1 cellular context compared by ENCODE assay signal in the genomic region with DNA sequence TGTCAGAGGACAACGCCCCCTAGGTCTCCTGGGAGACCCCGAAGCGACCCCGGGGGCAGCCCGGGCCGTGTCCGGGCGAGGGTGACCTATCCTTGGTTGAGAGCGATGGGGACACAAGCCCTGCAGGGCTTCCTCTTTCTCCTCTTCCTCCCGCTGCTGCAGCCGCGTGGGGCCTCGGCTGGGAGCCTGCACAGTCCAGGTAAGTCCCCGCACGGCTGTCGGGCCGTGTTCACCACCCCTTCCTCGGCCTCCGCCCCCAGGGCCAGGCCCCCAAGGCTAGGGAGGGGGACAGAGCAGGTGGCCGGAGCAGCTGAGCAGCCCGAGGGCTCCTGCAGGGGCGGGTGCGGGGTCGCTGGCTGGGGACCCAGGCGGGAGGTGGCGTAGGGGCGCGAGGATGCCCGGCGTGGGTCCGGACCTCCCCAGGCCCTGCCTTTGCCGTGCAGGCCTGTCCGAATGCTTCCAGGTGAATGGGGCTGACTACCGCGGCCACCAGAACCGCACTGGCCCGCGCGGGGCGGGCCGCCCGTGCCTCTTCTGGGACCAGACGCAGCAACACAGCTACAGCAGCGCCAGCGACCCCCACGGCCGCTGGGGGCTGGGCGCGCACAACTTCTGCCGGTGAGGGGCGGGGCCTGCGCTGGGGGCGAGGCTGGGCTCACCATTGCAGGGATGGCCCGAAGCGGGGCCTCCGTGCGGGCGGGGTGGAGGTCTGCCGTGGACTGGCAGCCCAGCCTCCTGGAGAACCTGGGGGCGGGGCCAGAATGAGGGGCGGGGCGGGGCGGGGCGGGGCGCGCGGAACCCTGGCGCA.
TF ChIP-seq lines count a peak whose summit lies in the region.

No MANE protein-coding gene starts in this region.

TF ChIP-seq in HepG2, 621 proteins besides CTCF, POLR2A, EP300 and RAD21 (continued from another document and continues in another):
- TF ChIP-seq, protein P1, sequence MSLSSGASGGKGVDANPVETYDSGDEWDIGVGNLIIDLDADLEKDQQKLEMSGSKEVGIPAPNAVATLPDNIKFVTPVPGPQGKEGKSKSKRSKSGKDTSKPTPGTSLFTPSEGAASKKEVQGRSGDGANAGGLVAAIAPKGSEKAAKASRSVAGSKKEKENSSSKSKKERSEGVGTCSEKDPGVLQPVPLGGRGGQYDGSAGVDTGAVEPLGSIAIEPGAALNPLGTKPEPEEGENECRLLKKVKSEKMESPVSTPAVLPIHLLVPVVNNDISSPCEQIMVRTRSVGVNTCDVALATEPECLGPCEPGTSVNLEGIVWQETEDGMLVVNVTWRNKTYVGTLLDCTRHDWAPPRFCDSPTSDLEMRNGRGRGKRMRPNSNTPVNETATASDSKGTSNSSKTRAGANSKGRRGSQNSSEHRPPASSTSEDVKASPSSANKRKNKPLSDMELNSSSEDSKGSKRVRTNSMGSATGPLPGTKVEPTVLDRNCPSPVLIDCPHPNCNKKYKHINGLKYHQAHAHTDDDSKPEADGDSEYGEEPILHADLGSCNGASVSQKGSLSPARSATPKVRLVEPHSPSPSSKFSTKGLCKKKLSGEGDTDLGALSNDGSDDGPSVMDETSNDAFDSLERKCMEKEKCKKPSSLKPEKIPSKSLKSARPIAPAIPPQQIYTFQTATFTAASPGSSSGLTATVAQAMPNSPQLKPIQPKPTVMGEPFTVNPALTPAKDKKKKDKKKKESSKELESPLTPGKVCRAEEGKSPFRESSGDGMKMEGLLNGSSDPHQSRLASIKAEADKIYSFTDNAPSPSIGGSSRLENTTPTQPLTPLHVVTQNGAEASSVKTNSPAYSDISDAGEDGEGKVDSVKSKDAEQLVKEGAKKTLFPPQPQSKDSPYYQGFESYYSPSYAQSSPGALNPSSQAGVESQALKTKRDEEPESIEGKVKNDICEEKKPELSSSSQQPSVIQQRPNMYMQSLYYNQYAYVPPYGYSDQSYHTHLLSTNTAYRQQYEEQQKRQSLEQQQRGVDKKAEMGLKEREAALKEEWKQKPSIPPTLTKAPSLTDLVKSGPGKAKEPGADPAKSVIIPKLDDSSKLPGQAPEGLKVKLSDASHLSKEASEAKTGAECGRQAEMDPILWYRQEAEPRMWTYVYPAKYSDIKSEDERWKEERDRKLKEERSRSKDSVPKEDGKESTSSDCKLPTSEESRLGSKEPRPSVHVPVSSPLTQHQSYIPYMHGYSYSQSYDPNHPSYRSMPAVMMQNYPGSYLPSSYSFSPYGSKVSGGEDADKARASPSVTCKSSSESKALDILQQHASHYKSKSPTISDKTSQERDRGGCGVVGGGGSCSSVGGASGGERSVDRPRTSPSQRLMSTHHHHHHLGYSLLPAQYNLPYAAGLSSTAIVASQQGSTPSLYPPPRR (CRISPR knock-in tag; IDR thresholded peaks at IDR 0.05; ENCODE audit: borderline replicate concordance) = no peak
- TF ChIP-seq HOXA3 (CRISPR knock-in tag; IDR thresholded peaks at IDR 0.05) (0 out of 2 replicates have a peak, but pooled peaks have one; percentile 12), KAT7 (CRISPR knock-in tag; IDR thresholded peaks at IDR 0.05; ENCODE audit: borderline replicate concordance) (no peak), THYN1 (CRISPR knock-in tag; IDR thresholded peaks at IDR 0.05; ENCODE audit: borderline replicate concordance, low read depth) (no peak), ELF1 (CRISPR knock-in tag; IDR thresholded peaks at IDR 0.05) (no peak), ZNF33A (CRISPR knock-in tag; IDR thresholded peaks at IDR 0.05; ENCODE audit: borderline replicate concordance) (no peak), EEA1 (CRISPR knock-in tag; IDR thresholded peaks at IDR 0.05; ENCODE audit: borderline replicate concordance) (no peak), IKZF1 (IDR thresholded peaks at IDR 0.05) (no peak), ZNF263 (CRISPR knock-in tag; IDR thresholded peaks at IDR 0.05) (no peak), MBD4 (IDR thresholded peaks at IDR 0.05; ENCODE audit: borderline replicate concordance, low read length) (no peak), KDM6A (CRISPR knock-in tag; IDR thresholded peaks at IDR 0.05; ENCODE audit: low read depth) (no peak), ZSCAN29 (CRISPR knock-in tag; conservative IDR thresholded peaks at IDR 0.05) (no peak), SAP130 (CRISPR knock-in tag; IDR thresholded peaks at IDR 0.05; ENCODE audit: low read depth) (peak; percentile 76), NR2C2 (CRISPR knock-in tag; IDR thresholded peaks at IDR 0.05; ENCODE audit: borderline replicate concordance) (no peak), ZNF674 (CRISPR knock-in tag; IDR thresholded peaks at IDR 0.05; ENCODE audit: low read depth) (no peak), ZNF101 (CRISPR knock-in tag; IDR thresholded peaks at IDR 0.05; ENCODE audit: borderline replicate concordance, low read depth) (no peak), RFXANK (CRISPR knock-in tag; IDR thresholded peaks at IDR 0.05) (no peak), ZNF260 (CRISPR knock-in tag; IDR thresholded peaks at IDR 0.05; ENCODE audit: borderline replicate concordance, low read depth) (no peak), KAT8 (CRISPR knock-in tag; IDR thresholded peaks at IDR 0.05) (peak; percentile 41; the same call in 1 of the 2 replicates), FOXK2 (IDR thresholded peaks at IDR 0.05) (no peak), ZFP82 (CRISPR knock-in tag; IDR thresholded peaks at IDR 0.05; ENCODE audit: borderline replicate concordance) (no peak), PITX1 (CRISPR knock-in tag; IDR thresholded peaks at IDR 0.05) (no peak), CREB1 (IDR thresholded peaks at IDR 0.05) (no peak), CREB1 (CRISPR knock-in tag; IDR thresholded peaks at IDR 0.05) (no peak), PLRG1 (conservative IDR thresholded peaks at IDR 0.05) (no peak), BORCS8-MEF2B (CRISPR knock-in tag; IDR thresholded peaks at IDR 0.05) (0 out of 2 replicates have a peak, but pooled peaks have one; percentile 19), HDAC1 (CRISPR knock-in tag; IDR thresholded peaks at IDR 0.05) (no peak), TAF1 (CRISPR knock-in tag; IDR thresholded peaks at IDR 0.05) (no peak), SMYD3 (CRISPR knock-in tag; IDR thresholded peaks at IDR 0.05) (no peak), HMGA1 (CRISPR knock-in tag; conservative IDR thresholded peaks at IDR 0.05) (no peak), FOXK1 (CRISPR knock-in tag; IDR thresholded peaks at IDR 0.05; ENCODE audit: borderline replicate concordance, low read depth) (no peak), MAFF (IDR thresholded peaks at IDR 0.05; ENCODE audit: low read depth, low read length) (no peak), KLF15 (CRISPR knock-in tag; IDR thresholded peaks at IDR 0.05; ENCODE audit: borderline replicate concordance) (no peak)
- TF ChIP-seq, protein P2, sequence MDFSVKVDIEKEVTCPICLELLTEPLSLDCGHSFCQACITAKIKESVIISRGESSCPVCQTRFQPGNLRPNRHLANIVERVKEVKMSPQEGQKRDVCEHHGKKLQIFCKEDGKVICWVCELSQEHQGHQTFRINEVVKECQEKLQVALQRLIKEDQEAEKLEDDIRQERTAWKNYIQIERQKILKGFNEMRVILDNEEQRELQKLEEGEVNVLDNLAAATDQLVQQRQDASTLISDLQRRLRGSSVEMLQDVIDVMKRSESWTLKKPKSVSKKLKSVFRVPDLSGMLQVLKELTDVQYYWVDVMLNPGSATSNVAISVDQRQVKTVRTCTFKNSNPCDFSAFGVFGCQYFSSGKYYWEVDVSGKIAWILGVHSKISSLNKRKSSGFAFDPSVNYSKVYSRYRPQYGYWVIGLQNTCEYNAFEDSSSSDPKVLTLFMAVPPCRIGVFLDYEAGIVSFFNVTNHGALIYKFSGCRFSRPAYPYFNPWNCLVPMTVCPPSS (IDR thresholded peaks at IDR 0.05) = no peak
- TF ChIP-seq, protein P3, sequence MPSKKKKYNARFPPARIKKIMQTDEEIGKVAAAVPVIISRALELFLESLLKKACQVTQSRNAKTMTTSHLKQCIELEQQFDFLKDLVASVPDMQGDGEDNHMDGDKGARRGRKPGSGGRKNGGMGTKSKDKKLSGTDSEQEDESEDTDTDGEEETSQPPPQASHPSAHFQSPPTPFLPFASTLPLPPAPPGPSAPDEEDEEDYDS (CRISPR knock-in tag; IDR thresholded peaks at IDR 0.05) = no peak
- TF ChIP-seq, protein P4, sequence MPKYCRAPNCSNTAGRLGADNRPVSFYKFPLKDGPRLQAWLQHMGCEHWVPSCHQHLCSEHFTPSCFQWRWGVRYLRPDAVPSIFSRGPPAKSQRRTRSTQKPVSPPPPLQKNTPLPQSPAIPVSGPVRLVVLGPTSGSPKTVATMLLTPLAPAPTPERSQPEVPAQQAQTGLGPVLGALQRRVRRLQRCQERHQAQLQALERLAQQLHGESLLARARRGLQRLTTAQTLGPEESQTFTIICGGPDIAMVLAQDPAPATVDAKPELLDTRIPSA (CRISPR knock-in tag; IDR thresholded peaks at IDR 0.05; ENCODE audit: borderline replicate concordance) = no peak
- TF ChIP-seq, protein P5, sequence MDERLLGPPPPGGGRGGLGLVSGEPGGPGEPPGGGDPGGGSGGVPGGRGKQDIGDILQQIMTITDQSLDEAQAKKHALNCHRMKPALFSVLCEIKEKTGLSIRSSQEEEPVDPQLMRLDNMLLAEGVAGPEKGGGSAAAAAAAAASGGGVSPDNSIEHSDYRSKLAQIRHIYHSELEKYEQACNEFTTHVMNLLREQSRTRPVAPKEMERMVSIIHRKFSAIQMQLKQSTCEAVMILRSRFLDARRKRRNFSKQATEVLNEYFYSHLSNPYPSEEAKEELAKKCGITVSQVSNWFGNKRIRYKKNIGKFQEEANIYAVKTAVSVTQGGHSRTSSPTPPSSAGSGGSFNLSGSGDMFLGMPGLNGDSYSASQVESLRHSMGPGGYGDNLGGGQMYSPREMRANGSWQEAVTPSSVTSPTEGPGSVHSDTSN (CRISPR knock-in tag; IDR thresholded peaks at IDR 0.05) = no peak
- TF ChIP-seq, protein P6, sequence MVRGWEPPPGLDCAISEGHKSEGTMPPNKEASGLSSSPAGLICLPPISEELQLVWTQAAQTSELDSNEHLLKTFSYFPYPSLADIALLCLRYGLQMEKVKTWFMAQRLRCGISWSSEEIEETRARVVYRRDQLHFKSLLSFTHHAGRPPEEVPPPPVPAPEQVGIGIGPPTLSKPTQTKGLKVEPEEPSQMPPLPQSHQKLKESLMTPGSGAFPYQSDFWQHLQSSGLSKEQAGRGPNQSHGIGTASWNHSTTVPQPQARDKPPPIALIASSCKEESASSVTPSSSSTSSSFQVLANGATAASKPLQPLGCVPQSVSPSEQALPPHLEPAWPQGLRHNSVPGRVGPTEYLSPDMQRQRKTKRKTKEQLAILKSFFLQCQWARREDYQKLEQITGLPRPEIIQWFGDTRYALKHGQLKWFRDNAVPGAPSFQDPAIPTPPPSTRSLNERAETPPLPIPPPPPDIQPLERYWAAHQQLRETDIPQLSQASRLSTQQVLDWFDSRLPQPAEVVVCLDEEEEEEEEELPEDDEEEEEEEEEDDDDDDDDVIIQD (CRISPR knock-in tag; IDR thresholded peaks at IDR 0.05; ENCODE audit: low read depth) = no peak
- TF ChIP-seq, protein P7, sequence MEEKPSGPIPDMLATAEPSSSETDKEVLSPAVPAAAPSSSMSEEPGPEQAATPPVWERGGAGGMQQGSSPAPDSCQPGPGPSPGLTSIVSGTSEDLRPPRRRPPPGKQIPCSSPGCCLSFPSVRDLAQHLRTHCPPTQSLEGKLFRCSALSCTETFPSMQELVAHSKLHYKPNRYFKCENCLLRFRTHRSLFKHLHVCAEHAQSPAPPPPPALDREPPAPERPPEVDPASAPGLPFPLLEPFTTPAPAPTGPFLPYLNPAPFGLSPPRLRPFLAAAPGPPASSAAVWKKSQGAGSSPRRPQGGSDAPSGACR (CRISPR knock-in tag; IDR thresholded peaks at IDR 0.05) = no peak
- TF ChIP-seq, protein P8, sequence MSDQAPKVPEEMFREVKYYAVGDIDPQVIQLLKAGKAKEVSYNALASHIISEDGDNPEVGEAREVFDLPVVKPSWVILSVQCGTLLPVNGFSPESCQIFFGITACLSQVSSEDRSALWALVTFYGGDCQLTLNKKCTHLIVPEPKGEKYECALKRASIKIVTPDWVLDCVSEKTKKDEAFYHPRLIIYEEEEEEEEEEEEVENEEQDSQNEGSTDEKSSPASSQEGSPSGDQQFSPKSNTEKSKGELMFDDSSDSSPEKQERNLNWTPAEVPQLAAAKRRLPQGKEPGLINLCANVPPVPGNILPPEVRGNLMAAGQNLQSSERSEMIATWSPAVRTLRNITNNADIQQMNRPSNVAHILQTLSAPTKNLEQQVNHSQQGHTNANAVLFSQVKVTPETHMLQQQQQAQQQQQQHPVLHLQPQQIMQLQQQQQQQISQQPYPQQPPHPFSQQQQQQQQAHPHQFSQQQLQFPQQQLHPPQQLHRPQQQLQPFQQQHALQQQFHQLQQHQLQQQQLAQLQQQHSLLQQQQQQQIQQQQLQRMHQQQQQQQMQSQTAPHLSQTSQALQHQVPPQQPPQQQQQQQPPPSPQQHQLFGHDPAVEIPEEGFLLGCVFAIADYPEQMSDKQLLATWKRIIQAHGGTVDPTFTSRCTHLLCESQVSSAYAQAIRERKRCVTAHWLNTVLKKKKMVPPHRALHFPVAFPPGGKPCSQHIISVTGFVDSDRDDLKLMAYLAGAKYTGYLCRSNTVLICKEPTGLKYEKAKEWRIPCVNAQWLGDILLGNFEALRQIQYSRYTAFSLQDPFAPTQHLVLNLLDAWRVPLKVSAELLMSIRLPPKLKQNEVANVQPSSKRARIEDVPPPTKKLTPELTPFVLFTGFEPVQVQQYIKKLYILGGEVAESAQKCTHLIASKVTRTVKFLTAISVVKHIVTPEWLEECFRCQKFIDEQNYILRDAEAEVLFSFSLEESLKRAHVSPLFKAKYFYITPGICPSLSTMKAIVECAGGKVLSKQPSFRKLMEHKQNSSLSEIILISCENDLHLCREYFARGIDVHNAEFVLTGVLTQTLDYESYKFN (CRISPR knock-in tag; conservative IDR thresholded peaks at IDR 0.05) = peak; percentile 17; the same call in 1 of the 2 replicates
- TF ChIP-seq, protein P9, sequence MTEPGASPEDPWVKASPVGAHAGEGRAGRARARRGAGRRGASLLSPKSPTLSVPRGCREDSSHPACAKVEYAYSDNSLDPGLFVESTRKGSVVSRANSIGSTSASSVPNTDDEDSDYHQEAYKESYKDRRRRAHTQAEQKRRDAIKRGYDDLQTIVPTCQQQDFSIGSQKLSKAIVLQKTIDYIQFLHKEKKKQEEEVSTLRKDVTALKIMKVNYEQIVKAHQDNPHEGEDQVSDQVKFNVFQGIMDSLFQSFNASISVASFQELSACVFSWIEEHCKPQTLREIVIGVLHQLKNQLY (CRISPR knock-in tag; IDR thresholded peaks at IDR 0.05) = no peak
- TF ChIP-seq, protein P10, sequence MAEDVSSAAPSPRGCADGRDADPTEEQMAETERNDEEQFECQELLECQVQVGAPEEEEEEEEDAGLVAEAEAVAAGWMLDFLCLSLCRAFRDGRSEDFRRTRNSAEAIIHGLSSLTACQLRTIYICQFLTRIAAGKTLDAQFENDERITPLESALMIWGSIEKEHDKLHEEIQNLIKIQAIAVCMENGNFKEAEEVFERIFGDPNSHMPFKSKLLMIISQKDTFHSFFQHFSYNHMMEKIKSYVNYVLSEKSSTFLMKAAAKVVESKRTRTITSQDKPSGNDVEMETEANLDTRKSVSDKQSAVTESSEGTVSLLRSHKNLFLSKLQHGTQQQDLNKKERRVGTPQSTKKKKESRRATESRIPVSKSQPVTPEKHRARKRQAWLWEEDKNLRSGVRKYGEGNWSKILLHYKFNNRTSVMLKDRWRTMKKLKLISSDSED (CRISPR knock-in tag; IDR thresholded peaks at IDR 0.05) = no peak
